1 cellular context compared by ENCODE assay signal in the genomic region with DNA sequence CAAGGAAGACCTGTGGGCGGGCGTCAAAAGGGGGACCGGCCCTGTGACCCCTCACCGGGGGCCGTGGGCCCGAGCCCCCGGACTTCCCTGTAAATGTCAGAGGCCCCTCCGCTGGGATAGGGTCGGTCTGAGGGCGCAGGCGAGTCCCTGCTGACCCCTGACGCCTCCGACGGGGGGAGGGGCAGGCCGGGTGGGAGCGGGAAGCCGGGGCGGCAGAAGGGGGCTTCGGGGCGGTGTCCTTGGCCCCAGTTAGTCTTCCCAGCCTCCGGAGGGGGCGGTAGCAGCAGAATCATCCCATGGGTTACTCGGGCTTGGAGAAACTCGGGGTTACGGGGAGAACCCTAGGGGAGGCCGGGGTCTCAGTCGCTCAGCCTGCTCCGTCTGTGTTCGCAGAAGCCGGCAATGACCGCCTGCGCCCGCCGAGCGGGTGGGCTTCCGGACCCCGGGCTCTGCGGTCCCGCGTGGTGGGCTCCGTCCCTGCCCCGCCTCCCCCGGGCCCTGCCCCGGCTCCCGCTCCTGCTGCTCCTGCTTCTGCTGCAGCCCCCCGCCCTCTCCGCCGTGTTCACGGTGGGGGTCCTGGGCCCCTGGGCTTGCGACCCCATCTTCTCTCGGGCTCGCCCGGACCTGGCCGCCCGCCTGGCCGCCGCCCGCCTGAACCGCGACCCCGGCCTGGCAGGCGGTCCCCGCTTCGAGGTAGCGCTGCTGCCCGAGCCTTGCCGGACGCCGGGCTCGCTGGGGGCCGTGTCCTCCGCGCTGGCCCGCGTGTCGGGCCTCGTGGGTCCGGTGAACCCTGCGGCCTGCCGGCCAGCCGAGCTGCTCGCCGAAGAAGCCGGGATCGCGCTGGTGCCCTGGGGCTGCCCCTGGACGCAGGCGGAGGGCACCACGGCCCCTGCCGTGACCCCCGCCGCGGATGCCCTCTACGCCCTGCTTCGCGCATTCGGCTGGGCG.
TF ChIP-seq lines count a peak whose summit lies in the region.

No MANE protein-coding gene starts in this region.

TF ChIP-seq in endothelial cell of umbilical vein, 7 proteins besides CTCF, POLR2A, EP300 and RAD21:
- TF ChIP-seq POLR2AphosphoS5 (IDR thresholded peaks at IDR 0.05; ENCODE audit: insufficient read depth, low read depth, low read length) (no peak), EZH2 (IDR thresholded peaks at IDR 0.05; ENCODE audit: borderline replicate concordance, low read depth, low read length, severe bottlenecking) (peak; percentile 97), JUN (IDR thresholded peaks at IDR 0.05; ENCODE audit: borderline replicate concordance, insufficient read depth, insufficient read length, low read depth) (no peak), MAX (IDR thresholded peaks at IDR 0.05; ENCODE audit: insufficient read depth, insufficient read length) (no peak)
